Comparison of ENCODE assay signal across 8 cellular contexts in the genomic region with DNA sequence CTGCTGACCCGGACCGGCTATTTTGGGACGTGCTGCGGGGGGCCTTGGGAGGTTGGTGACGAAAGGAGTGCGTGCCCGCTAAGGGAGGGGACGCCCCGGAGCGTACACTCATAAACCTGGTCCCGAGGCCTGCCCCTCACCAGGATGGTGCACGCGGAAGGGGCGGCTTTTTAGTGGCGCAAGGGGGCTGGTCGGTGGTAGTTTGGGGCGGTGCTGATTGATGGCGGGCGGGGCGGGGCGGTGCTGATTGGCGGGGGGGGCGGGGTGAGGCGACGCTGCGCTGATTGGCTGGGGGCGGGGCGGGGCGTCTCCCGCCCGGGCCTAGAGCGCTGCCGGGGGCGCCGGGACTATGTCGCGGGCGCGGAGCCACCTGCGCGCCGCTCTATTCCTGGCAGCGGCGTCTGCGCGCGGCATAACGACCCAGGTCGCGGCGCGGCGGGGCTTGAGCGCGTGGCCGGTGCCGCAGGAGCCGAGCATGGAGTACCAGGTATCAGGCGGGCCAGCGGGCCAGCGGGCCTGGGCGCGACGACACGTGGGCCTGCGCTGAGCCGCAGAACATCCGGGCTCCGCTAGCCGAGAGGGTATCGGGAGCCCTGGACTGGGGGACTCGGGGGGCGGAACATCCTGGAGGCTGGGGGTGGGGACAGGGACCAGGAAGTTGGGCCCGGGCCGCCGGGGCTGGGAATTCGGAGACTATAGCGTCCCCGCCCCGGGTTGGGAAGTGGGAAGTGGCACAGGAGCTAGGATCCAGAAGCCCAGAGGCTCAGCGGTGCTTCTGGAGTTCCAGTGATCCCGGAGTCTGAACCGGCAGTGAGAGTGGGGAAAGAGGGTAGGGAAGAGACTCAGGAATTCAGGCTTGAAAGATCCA. TPM values are rescaled to one million over a fixed set of nuclear protein-coding genes. Genes with fewer than 3 reads are reported as not detected.
A peak's percentile ranks its signal among the peaks of the same experiment; 100 is the strongest.
DNase-seq lines count a peak whose midpoint lies in the region; ATAC-seq and TF ChIP-seq lines count a peak whose summit lies in the region.

A gene with protein sequence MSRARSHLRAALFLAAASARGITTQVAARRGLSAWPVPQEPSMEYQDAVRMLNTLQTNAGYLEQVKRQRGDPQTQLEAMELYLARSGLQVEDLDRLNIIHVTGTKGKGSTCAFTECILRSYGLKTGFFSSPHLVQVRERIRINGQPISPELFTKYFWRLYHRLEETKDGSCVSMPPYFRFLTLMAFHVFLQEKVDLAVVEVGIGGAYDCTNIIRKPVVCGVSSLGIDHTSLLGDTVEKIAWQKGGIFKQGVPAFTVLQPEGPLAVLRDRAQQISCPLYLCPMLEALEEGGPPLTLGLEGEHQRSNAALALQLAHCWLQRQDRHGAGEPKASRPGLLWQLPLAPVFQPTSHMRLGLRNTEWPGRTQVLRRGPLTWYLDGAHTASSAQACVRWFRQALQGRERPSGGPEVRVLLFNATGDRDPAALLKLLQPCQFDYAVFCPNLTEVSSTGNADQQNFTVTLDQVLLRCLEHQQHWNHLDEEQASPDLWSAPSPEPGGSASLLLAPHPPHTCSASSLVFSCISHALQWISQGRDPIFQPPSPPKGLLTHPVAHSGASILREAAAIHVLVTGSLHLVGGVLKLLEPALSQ (plus strand): TSS at position 307 of the 868 bp plus-strand sequence. CDS start 43 bp downstream, at position 350.

- no peaks in the 10 kb centered on the region for H3K27me3 Mint-ChIP-seq in activated CD4-positive, alpha-beta T cell treated with anti-CD3 and anti-CD28 coated beads for 36 hours
- no peaks in the 10 kb centered on the region for H3K27me3 Mint-ChIP-seq in chondrocyte (ENCODE audit: low read depth)

- TF ChIP-seq CTCF in AG10803 (conservative IDR thresholded peaks at IDR 0.05; ENCODE audit: low read length): no peak
- no peak for TF ChIP-seq CTCF in chondrocyte (IDR thresholded peaks at IDR 0.05)

- TF ChIP-seq POLR2A in GM18951 (IDR thresholded peaks at IDR 0.05; ENCODE audit: extremely low read depth, insufficient read depth, insufficient read length): peak; percentile 98

- no peaks in the 10 kb centered on the region for H3K9me3 Mint-ChIP-seq in activated CD4-positive, alpha-beta T cell treated with anti-CD3 and anti-CD28 coated beads for 36 hours (ENCODE audit: low read depth)
- no peaks in the 10 kb centered on the region for H3K9me3 Mint-ChIP-seq in chondrocyte (ENCODE audit: low read depth)

- DNase-seq in AG10803 (ENCODE audit: low read depth): peak; percentile 88
- DNase-seq in NCI-H510A (lab: John Stamatoyannopoulos, UW): peak; percentile 86
- peak; percentile 93 for DNase-seq in activated CD4-positive, alpha-beta T cell treated with anti-CD3 and anti-CD28 coated beads for 36 hours
- peak; percentile 96 for DNase-seq in chondrocyte (ENCODE audit: low spot score)
- DNase-seq in kidney tubule cell (ENCODE audit: low spot score): peak; percentile 90
- DNase-seq in stimulated activated CD4-positive, alpha-beta T cell treated with anti-CD3 and anti-CD28 coated beads, Interleukin-1b, Interleukin-23, amount 100 ng/mL, for 24 hours (ENCODE audit: low read depth in 4 of 4, low spot score in 1 of 4): peak; percentile 62 to 84 (median 80)

- peaks cover 26% of the 10 kb centered on the region for H3K4me1 Mint-ChIP-seq in activated CD4-positive, alpha-beta T cell treated with anti-CD3 and anti-CD28 coated beads for 36 hours
- H3K4me1 Mint-ChIP-seq in chondrocyte (ENCODE audit: low read depth): peaks cover 27% of the 10 kb centered on the region

- intact Hi-C loops in activated CD4-positive, alpha-beta T cell treated with anti-CD3 and anti-CD28 coated beads for 36 hours (cut with DNase I, micrococcal nuclease): loop anchor here (1.0 to 5.0 kb wide), 13 partner anchors 17 to 653 kb away; a partner anchor contains a TSS

- in situ Hi-C loops in GM18951 (cut with MboI; ENCODE audit: low sequenced_read_pairs, unreplicated experiment): no loop called here

- peak; percentile 71 for ATAC-seq in HG03175 (IDR thresholded peaks at IDR 0.05; ENCODE audit: unreplicated experiment)
- peak; percentile 86 for ATAC-seq in activated CD4-positive, alpha-beta T cell treated with anti-CD3 and anti-CD28 coated beads for 36 hours

- peak within 1 kb of the TSS; percentile 95 for H3K27ac Mint-ChIP-seq in activated CD4-positive, alpha-beta T cell treated with anti-CD3 and anti-CD28 coated beads for 36 hours
- H3K27ac Mint-ChIP-seq in chondrocyte (ENCODE audit: unreplicated experiment): peak within 1 kb of the TSS; percentile 95

- peaks cover 17% of the 10 kb centered on the region for H3K36me3 Mint-ChIP-seq in activated CD4-positive, alpha-beta T cell treated with anti-CD3 and anti-CD28 coated beads for 36 hours (ENCODE audit: low read depth)
- H3K36me3 Mint-ChIP-seq in chondrocyte (ENCODE audit: low read depth): peaks cover 5% of the 10 kb centered on the region

- CTCF ChIA-PET in activated CD4-positive, alpha-beta T cell treated with anti-CD3 and anti-CD28 coated beads for 36 hours (lab: Charles Lee): interaction anchor here (0.6 to 1.1 kb wide), 4 partner anchors 13 to 68 kb away, joined by 3 to 5 read pairs (median 4); a partner anchor contains a TSS

- H3K4me3 ChIP-seq in AG10803 (ENCODE audit: low read length): peak within 1 kb of the TSS; percentile 87

- POLR2A ChIA-PET in activated CD4-positive, alpha-beta T cell treated with anti-CD3 and anti-CD28 coated beads for 36 hours (lab: Charles Lee): interaction anchor here (0.8 to 1.9 kb wide), 2 partner anchors 10 to 32 kb away, joined by 3 to 5 read pairs; no protein-coding TSS in a partner anchor

- H3K4me3 Mint-ChIP-seq in activated CD4-positive, alpha-beta T cell treated with anti-CD3 and anti-CD28 coated beads for 36 hours: peak within 1 kb of the TSS; percentile 98
- peak within 1 kb of the TSS; percentile 95 for H3K4me3 Mint-ChIP-seq in chondrocyte (ENCODE audit: unreplicated experiment)

RNA-seq across cellular contexts. Expression of the gene that starts here (rescaled TPM):
- 10 to 100 TPM; 71.9 to 80.4 TPM for total RNA-seq in activated CD4-positive, alpha-beta T cell treated with anti-CD3 and anti-CD28 coated beads for 36 hours
- total RNA-seq in chondrocyte: 50.8 to 52.8 TPM (median 50.8 TPM) in 3 replicates

Comparison
In these comparisons a context has a peak if more than half of its experiments do, and no peak if none do; other contexts are left out.
1. Peak in every context shown above with its lines: DNase-seq, ATAC-seq and H3K4me3 ChIP-seq.